25 cellular contexts compared by ENCODE assay signal in genomic region chr6:165630544-165630953, GRCh38. TPM values are rescaled to one million over a fixed set of nuclear protein-coding genes. Genes with fewer than 3 reads are reported as not detected.
"Had no signal": no experiment of that assay in that cellular context is flagged by ENCODE, and none has a peak within 500 bp of the region (broad histone marks: within the 10 kb centered on the region; RNA-seq: fewer than 3 reads in every experiment).

No MANE protein-coding gene starts in this region.

- H3K4me3 Mint-ChIP-seq: activated B cell treated with CpG ODN at 0.5 μM for 24 hours; activated CD4-positive, alpha-beta memory T cell treated with anti-CD3 and anti-CD28 coated beads, Interleukin-2, amount 10 ng/mL, durations not matched to agents 7 days and 5 days; activated CD8-positive, alpha-beta memory T cell treated with anti-CD3 and anti-CD28 coated beads, Interleukin-2, amount 10 ng/mL, durations not matched to agents 7 days and 5 days; activated naive CD4-positive, alpha-beta T cell treated with anti-CD3 and anti-CD28 coated beads for 36 hours; activated T-helper 17 cell treated with anti-CD3 and anti-CD28 coated beads, Interleukin-2, amount 50 U/mL, for 72 hours; central memory CD8-positive, alpha-beta T cell; immature natural killer cell; naive thymus-derived CD4-positive, alpha-beta T cell had no signal

- H3K27me3 ChIP-seq: esophagus muscularis mucosa, tibial artery had no signal

- DNase-seq: activated B cell treated with CpG ODN at 0.5 μM for 24 hours; activated CD4-positive, alpha-beta memory T cell treated with anti-CD3 and anti-CD28 coated beads, Interleukin-2, amount 10 ng/mL, durations not matched to agents 7 days and 5 days; activated CD4-positive, alpha-beta T cell treated with anti-CD3 and anti-CD28 coated beads for 48 hours; activated CD8-positive, alpha-beta memory T cell treated with anti-CD3 and anti-CD28 coated beads, Interleukin-2, amount 10 ng/mL, durations not matched to agents 7 days and 5 days; activated naive CD4-positive, alpha-beta T cell treated with anti-CD3 and anti-CD28 coated beads for 36 hours; anterior cingulate cortex; cortex of kidney; effector CD8-positive, alpha-beta T cell; immature natural killer cell; kidney glomerular epithelial cell; left ventricle myocardium inferior; naive thymus-derived CD4-positive, alpha-beta T cell; retina; stimulated activated CD4-positive, alpha-beta T cell treated with anti-CD3 and anti-CD28 coated beads, Interleukin-12 subunit alpha, Interleukin-12 subunit beta, amount 100 ng/mL, for 4 hours; stimulated activated CD4-positive, alpha-beta T cell treated with anti-CD3 and anti-CD28 coated beads, Interleukin-1b, Interleukin-23, amount 100 ng/mL, for 48 hours; stimulated activated CD8-positive, alpha-beta memory T cell treated with anti-CD3 and anti-CD28 coated beads, Interleukin-4, amount 100 ng/mL, for 48 hours; stimulated activated naive CD4-positive, alpha-beta T cell; T-helper 1 cell; T-helper 9 cell; tibial artery had no signal

- H3K9me3 Mint-ChIP-seq: activated B cell treated with CpG ODN at 0.5 μM for 24 hours; activated CD4-positive, alpha-beta memory T cell treated with anti-CD3 and anti-CD28 coated beads, Interleukin-2, amount 10 ng/mL, durations not matched to agents 7 days and 5 days; activated naive CD4-positive, alpha-beta T cell treated with anti-CD3 and anti-CD28 coated beads for 36 hours; activated T-helper 17 cell treated with anti-CD3 and anti-CD28 coated beads, Interleukin-2, amount 50 U/mL, for 72 hours had no signal

- H3K36me3 Mint-ChIP-seq: activated CD8-positive, alpha-beta memory T cell treated with anti-CD3 and anti-CD28 coated beads, Interleukin-2, amount 10 ng/mL, durations not matched to agents 7 days and 5 days; immature natural killer cell; naive thymus-derived CD4-positive, alpha-beta T cell had no signal

- H3K27ac Mint-ChIP-seq: activated B cell treated with CpG ODN at 0.5 μM for 24 hours; activated CD4-positive, alpha-beta memory T cell treated with anti-CD3 and anti-CD28 coated beads, Interleukin-2, amount 10 ng/mL, durations not matched to agents 7 days and 5 days; activated CD8-positive, alpha-beta memory T cell treated with anti-CD3 and anti-CD28 coated beads, Interleukin-2, amount 10 ng/mL, durations not matched to agents 7 days and 5 days; activated naive CD4-positive, alpha-beta T cell treated with anti-CD3 and anti-CD28 coated beads for 36 hours; activated T-helper 17 cell treated with anti-CD3 and anti-CD28 coated beads, Interleukin-2, amount 50 U/mL, for 72 hours; immature natural killer cell; naive thymus-derived CD4-positive, alpha-beta T cell had no signal

- H3K9me3 ChIP-seq: esophagus muscularis mucosa, gastroesophageal sphincter, left ventricle myocardium inferior, neutrophil, tibial artery had no signal

- ATAC-seq: activated CD8-positive, alpha-beta memory T cell treated with anti-CD3 and anti-CD28 coated beads, Interleukin-2, amount 10 ng/mL, durations not matched to agents 7 days and 5 days; activated T-helper 17 cell treated with anti-CD3 and anti-CD28 coated beads, Interleukin-2, amount 50 U/mL, for 72 hours; gastroesophageal sphincter; naive thymus-derived CD4-positive, alpha-beta T cell had no signal

- H3K27me3 Mint-ChIP-seq: activated B cell treated with CpG ODN at 0.5 μM for 24 hours had no signal

- H3K4me3 ChIP-seq: esophagus muscularis mucosa, gastroesophageal sphincter, left ventricle myocardium inferior, tibial artery had no signal

- H3K36me3 ChIP-seq: esophagus muscularis mucosa, gastroesophageal sphincter, left ventricle myocardium inferior, neutrophil, tibial artery had no signal

- H3K4me1 ChIP-seq: gastroesophageal sphincter, tibial artery had no signal

- H3K4me1 Mint-ChIP-seq: activated B cell treated with CpG ODN at 0.5 μM for 24 hours; activated T-helper 17 cell treated with anti-CD3 and anti-CD28 coated beads, Interleukin-2, amount 50 U/mL, for 72 hours had no signal

- H3K27ac ChIP-seq: esophagus muscularis mucosa, gastroesophageal sphincter, left ventricle myocardium inferior, neutrophil, tibial artery had no signal

RNA-seq across cellular contexts. Expression of gene PDE10A, which starts 32.5 kb away (rescaled TPM):
- total RNA-seq: activated B cell treated with CpG ODN at 0.5 μM for 24 hours; activated CD4-positive, alpha-beta memory T cell treated with anti-CD3 and anti-CD28 coated beads, Interleukin-2, amount 10 ng/mL, durations not matched to agents 7 days and 5 days; activated CD8-positive, alpha-beta memory T cell treated with anti-CD3 and anti-CD28 coated beads, Interleukin-2, amount 10 ng/mL, durations not matched to agents 7 days and 5 days; activated naive CD4-positive, alpha-beta T cell treated with anti-CD3 and anti-CD28 coated beads for 36 hours; activated T-helper 17 cell treated with anti-CD3 and anti-CD28 coated beads, Interleukin-2, amount 50 U/mL, for 72 hours; naive thymus-derived CD4-positive, alpha-beta T cell had no signal
- polyA plus RNA-seq: immature natural killer cell; naive thymus-derived CD4-positive, alpha-beta T cell had no signal
